In genomic region chr10:21530168-21530567, GRCh38 we compare ENCODE assay signal across 29 cellular contexts. TPM values are rescaled to one million over a fixed set of nuclear protein-coding genes. Genes with fewer than 3 reads are reported as not detected.
DNase-seq lines count a peak whose midpoint lies in the region; ATAC-seq and TF ChIP-seq lines count a peak whose summit lies in the region.
"Had no signal": no experiment of that assay in that cellular context is flagged by ENCODE, and none has a peak within 500 bp of the region (broad histone marks: within the 10 kb centered on the region; RNA-seq: fewer than 3 reads in every experiment).

No MANE protein-coding gene starts in this region.

- no peaks in the 10 kb centered on the region for H3K9me2 ChIP-seq in GM23338 (ENCODE audit: insufficient read depth)

- H3K4me1 ChIP-seq in GM23338 (ENCODE audit: insufficient read depth): peaks cover 46% of the 10 kb centered on the region

- H3K9me3 Mint-ChIP-seq in GM23338 (no peaks in the 10 kb centered on the region; the same call in 2 of the 3 replicates), osteocyte (ENCODE audit: unreplicated experiment) (no peaks in the 10 kb centered on the region)
- H3K9me3 Mint-ChIP-seq: activated B cell treated with CpG ODN at 0.5 μM for 24 hours; activated naive CD8-positive, alpha-beta T cell treated with anti-CD3 and anti-CD28 coated beads, Interleukin-2, amount 50 U/mL, for 24 hours; activated T-cell treated with anti-CD3 and anti-CD28 coated beads, Interleukin-2, amount 50 U/mL, for 72 hours; natural killer cell; T-cell; type B pancreatic cell had no signal

- H3K27ac Mint-ChIP-seq in GM23338: no peak overlapping the region
- H3K27ac Mint-ChIP-seq in osteocyte (ENCODE audit: unreplicated experiment): peak overlapping the region; percentile 58
- H3K27ac Mint-ChIP-seq: activated B cell treated with CpG ODN at 0.5 μM for 24 hours; activated naive CD8-positive, alpha-beta T cell treated with anti-CD3 and anti-CD28 coated beads, Interleukin-2, amount 50 U/mL, for 24 hours; activated T-cell treated with anti-CD3 and anti-CD28 coated beads, Interleukin-2, amount 50 U/mL, for 72 hours; natural killer cell had no signal

- H3F3A ChIP-seq in GM23338 (replicated peaks; ENCODE audit: low read depth): peaks cover 7% of the 10 kb centered on the region; the same call in 1 of the 2 replicates

- H3K27me3 ChIP-seq in GM23338 (ENCODE audit: insufficient read depth) (no peaks in the 10 kb centered on the region), brain microvascular endothelial cell (replicated peaks) (no peaks in the 10 kb centered on the region)
- H3K27me3 ChIP-seq: SJSA1 had no signal

- H3K4me3 ChIP-seq in GM23338: no peak overlapping the region
- no peak overlapping the region for H3K4me3 ChIP-seq in brain microvascular endothelial cell (ENCODE audit: low read depth, low read length)
- H3K4me3 ChIP-seq: BLaER1 treated with 17β-estradiol and CSF1 and Interleukin-3, amounts not matched to agents 10 nM and 100 nM; SJSA1 had no signal

- no peak overlapping the region for H3K4me3 Mint-ChIP-seq in GM23338
- H3K4me3 Mint-ChIP-seq in osteocyte (ENCODE audit: unreplicated experiment): no peak overlapping the region
- H3K4me3 Mint-ChIP-seq: activated B cell treated with CpG ODN at 0.5 μM for 24 hours; activated naive CD8-positive, alpha-beta T cell treated with anti-CD3 and anti-CD28 coated beads, Interleukin-2, amount 50 U/mL, for 24 hours; activated T-cell treated with anti-CD3 and anti-CD28 coated beads, Interleukin-2, amount 50 U/mL, for 72 hours; natural killer cell; T-cell had no signal

- H3K36me3 ChIP-seq in GM23338 (ENCODE audit: insufficient read depth) (no peaks in the 10 kb centered on the region), brain microvascular endothelial cell (replicated peaks) (no peaks in the 10 kb centered on the region)
- H3K36me3 ChIP-seq: BLaER1 treated with 17β-estradiol and CSF1 and Interleukin-3, amounts not matched to agents 10 nM and 100 nM; SJSA1 had no signal

- H3K4me2 ChIP-seq in GM23338: peak overlapping the region; percentile 89; the same call in 1 of the 2 replicates
- H3K4me2 ChIP-seq: BLaER1 treated with 17β-estradiol and CSF1 and Interleukin-3, amounts not matched to agents 10 nM and 100 nM had no signal

- DNase-seq in GM23338 (ENCODE audit: low spot score) (no peak), cerebellar cortex (ENCODE audit: low spot score) (peak; percentile 11), osteocyte (ENCODE audit: extremely low spot score, unreplicated experiment) (no peak), brain microvascular endothelial cell (no peak)
- DNase-seq in activated CD4-positive, CD25-positive, alpha-beta regulatory T cell (lab: John Stamatoyannopoulos, UW): no peak
- DNase-seq: activated B cell treated with CpG ODN at 0.5 μM for 24 hours; activated naive CD4-positive, alpha-beta T cell; activated naive CD8-positive, alpha-beta T cell treated with anti-CD3 and anti-CD28 coated beads, Interleukin-2, amount 50 U/mL, for 24 hours; activated T-cell treated with anti-CD3 and anti-CD28 coated beads, Interleukin-2, amount 50 U/mL, for 72 hours; caudate nucleus; DMS153; erythroblast; GOT3; natural killer cell; NCI-H1092; NCI-H1694; NCI-H446; NCI-H82; retina; stimulated activated CD4-positive, alpha-beta T cell treated with anti-CD3 and anti-CD28 coated beads, Interleukin-4, amount 100 ng/mL, for 4 hours; T-cell had no signal

- H3K27me3 Mint-ChIP-seq in GM23338 (ENCODE audit: insufficient read depth, low read depth, poor library complexity) (peaks cover 19% of the 10 kb centered on the region), osteocyte (ENCODE audit: unreplicated experiment) (no peaks in the 10 kb centered on the region)

- no peaks in the 10 kb centered on the region for H4K20me1 ChIP-seq in GM23338 (replicated peaks; ENCODE audit: insufficient read depth)

- in situ Hi-C loops in brain microvascular endothelial cell (cut with HindIII; ENCODE audit: low pct_ligation_motif_present, low sequenced_read_pairs): no loop called here

- peaks cover 4% of the 10 kb centered on the region; the same call in 1 of the 2 replicates for H3K79me2 ChIP-seq in GM23338 (replicated peaks; ENCODE audit: insufficient read depth)

- H3K27ac ChIP-seq in 22Rv1 (peak overlapping the region; percentile 99), GM23338 (ENCODE audit: low read depth) (no peak overlapping the region), brain microvascular endothelial cell (no peak overlapping the region)
- H3K27ac ChIP-seq: BLaER1 treated with 17β-estradiol and CSF1 and Interleukin-3, amounts not matched to agents 10 nM and 100 nM; RWPE1 had no signal

- ATAC-seq in GM23338: no peak
- no peak for ATAC-seq in GM19023 (IDR thresholded peaks at IDR 0.05; ENCODE audit: unreplicated experiment)
- no peak for ATAC-seq in GM21825 (IDR thresholded peaks at IDR 0.05; ENCODE audit: unreplicated experiment)
- ATAC-seq: activated naive CD8-positive, alpha-beta T cell treated with anti-CD3 and anti-CD28 coated beads, Interleukin-2, amount 50 U/mL, for 24 hours; activated T-cell treated with anti-CD3 and anti-CD28 coated beads, Interleukin-2, amount 50 U/mL, for 72 hours; natural killer cell; T-cell had no signal

- TF ChIP-seq CTCF in 22Rv1 (IDR thresholded peaks at IDR 0.05) (no peak), GM23338 (conservative IDR thresholded peaks at IDR 0.05; ENCODE audit: low read depth in 2 of 2) (no peak), osteocyte (IDR thresholded peaks at IDR 0.05) (no peak), brain microvascular endothelial cell (IDR thresholded peaks at IDR 0.05; ENCODE audit: low read depth, low read length, missing control alignments) (no peak)

- H3K4me1 Mint-ChIP-seq in GM23338: peaks cover 37% of the 10 kb centered on the region
- peaks cover 35% of the 10 kb centered on the region for H3K4me1 Mint-ChIP-seq in osteocyte (ENCODE audit: unreplicated experiment)

- H3K36me3 Mint-ChIP-seq in GM23338 (ENCODE audit: low read depth) (no peaks in the 10 kb centered on the region; the same call in 2 of the 3 replicates), osteocyte (ENCODE audit: unreplicated experiment) (no peaks in the 10 kb centered on the region)
- H3K36me3 Mint-ChIP-seq: T-cell, type B pancreatic cell had no signal

- no peak overlapping the region for H2AFZ ChIP-seq in GM23338

TF ChIP-seq in GM23338, 12 proteins besides CTCF, POLR2A, EP300 and RAD21 (continues in another document):
- TF ChIP-seq NANOG (IDR thresholded peaks at IDR 0.05; ENCODE audit: borderline replicate concordance): no peak
- no peak for TF ChIP-seq POLR2AphosphoS5 (IDR thresholded peaks at IDR 0.05; ENCODE audit: low read depth)
- no peak for TF ChIP-seq JUNB (IDR thresholded peaks at IDR 0.05; ENCODE audit: unreplicated experiment)
- no peak for TF ChIP-seq ZNF114 (CRISPR knock-in tag; IDR thresholded peaks at IDR 0.05)
- no peak for TF ChIP-seq CREB1 (CRISPR knock-in tag; IDR thresholded peaks at IDR 0.05; ENCODE audit: low read depth)
- TF ChIP-seq EZH2phosphoT487 (IDR thresholded peaks at IDR 0.05; ENCODE audit: unreplicated experiment): no peak

RNA-seq across cellular contexts. Expression of gene MLLT10, which starts 3.9 kb away (rescaled TPM):
- 54.1 and 55.4 TPM in 2 replicates for total RNA-seq in GM23338 (2014; rRNA removed; shearing (Covaris generic))
- 26.1 and 28.8 TPM in 2 replicates for polyA plus RNA-seq in GM23338 (2016; fragmentation: Nextera tagmentation; extraction: Ambion mirVana)
- total RNA-seq in osteocyte: 43.9 and 56.5 TPM in 2 replicates

RNA-seq across cellular contexts. Expression of gene SKIDA1, which starts 4.7 kb away (rescaled TPM):
- total RNA-seq in GM23338 (2014; rRNA removed; shearing (Covaris generic)): 2.3 and 3.5 TPM in 2 replicates
- polyA plus RNA-seq in GM23338 (2016; fragmentation: Nextera tagmentation; extraction: Ambion mirVana): 0.94 and 1.5 TPM in 2 replicates
- total RNA-seq in osteocyte: 4.3 and 4.9 TPM in 2 replicates
- total RNA-seq: mononuclear cell, natural killer cell had no signal
